ENCODE assay signal across 15 cellular contexts in genomic region chrX:7730071-7730470, GRCh38.
"Had no signal": no experiment of that assay in that cellular context is flagged by ENCODE, and none has a peak within 500 bp of the region (broad histone marks: within the 10 kb centered on the region; RNA-seq: fewer than 3 reads in every experiment).

No MANE protein-coding gene starts in this region.

- H3K4me2 ChIP-seq: hepatocyte had no signal

- H3K36me3 Mint-ChIP-seq: naive thymus-derived CD8-positive, alpha-beta T cell had no signal

- H3K36me3 ChIP-seq: neutrophil, right atrium auricular region, sigmoid colon had no signal

- H3K9me3 ChIP-seq: mucosa of descending colon, neutrophil, right atrium auricular region, sigmoid colon had no signal

- DNase-seq: foreskin melanocyte; head of caudate nucleus; left colon; mammary epithelial cell; mucosa of descending colon; naive thymus-derived CD8-positive, alpha-beta T cell; posterior cingulate gyrus; sigmoid colon; stimulated activated CD4-positive, alpha-beta T cell treated with anti-CD3 and anti-CD28 coated beads, Interleukin-2, amount 100 ng/mL, for 24 hours; stimulated activated naive CD4-positive, alpha-beta T cell treated with Interleukin-2 at 50 U/mL for 16 hours; trophoblast cell had no signal

- H2AFZ ChIP-seq: hepatocyte had no signal

- H3K4me1 Mint-ChIP-seq: naive thymus-derived CD8-positive, alpha-beta T cell had no signal

- H3K27me3 ChIP-seq: hepatocyte, neutrophil, right atrium auricular region, sigmoid colon had no signal

- ATAC-seq: left colon; mucosa of descending colon; naive thymus-derived CD8-positive, alpha-beta T cell had no signal

- H3K27ac Mint-ChIP-seq: naive thymus-derived CD8-positive, alpha-beta T cell had no signal

- H3K4me1 ChIP-seq: right atrium auricular region, sigmoid colon had no signal

- H3K4me3 ChIP-seq: hepatocyte, mucosa of descending colon, right atrium auricular region, sigmoid colon, skin epidermis had no signal

- H3K79me2 ChIP-seq: hepatocyte had no signal

- H3K4me3 Mint-ChIP-seq: naive thymus-derived CD8-positive, alpha-beta T cell had no signal

- H3K27ac ChIP-seq: hepatocyte, neutrophil, right atrium auricular region, sigmoid colon, skin epidermis had no signal
